In genomic region chr3:32423956-32424558, GRCh38 we compare ENCODE assay signal across 2 cellular contexts.
TF ChIP-seq lines count a peak whose summit lies in the region.

No MANE protein-coding gene starts in this region.

TF ChIP-seq in HepG2, 621 proteins besides CTCF, POLR2A, EP300 and RAD21 (continued from another document):
- TF ChIP-seq ZBTB20 (CRISPR knock-in tag; IDR thresholded peaks at IDR 0.05; ENCODE audit: borderline replicate concordance, low read depth) (no peak), NFRKB (IDR thresholded peaks at IDR 0.05) (no peak), GZF1 (CRISPR knock-in tag; IDR thresholded peaks at IDR 0.05) (no peak), KDM6A (CRISPR knock-in tag; IDR thresholded peaks at IDR 0.05; ENCODE audit: low read depth) (no peak), HOMEZ (CRISPR knock-in tag; IDR thresholded peaks at IDR 0.05; ENCODE audit: low read depth) (no peak), SNAI1 (CRISPR knock-in tag; IDR thresholded peaks at IDR 0.05; ENCODE audit: borderline replicate concordance) (no peak), GATAD1 (CRISPR knock-in tag; IDR thresholded peaks at IDR 0.05) (no peak), FOXO1 (CRISPR knock-in tag; IDR thresholded peaks at IDR 0.05) (no peak), THAP9 (CRISPR knock-in tag; IDR thresholded peaks at IDR 0.05; ENCODE audit: borderline replicate concordance) (no peak), ZFP36 (IDR thresholded peaks at IDR 0.05; ENCODE audit: borderline replicate concordance, low read depth, low read length, partially characterized antibody) (no peak), KDM1A (CRISPR knock-in tag; IDR thresholded peaks at IDR 0.05) (no peak), ISL2 (CRISPR knock-in tag; IDR thresholded peaks at IDR 0.05) (no peak), JARID2 (CRISPR knock-in tag; IDR thresholded peaks at IDR 0.05; ENCODE audit: insufficient replicate concordance) (no peak)
- TF ChIP-seq, protein P1, sequence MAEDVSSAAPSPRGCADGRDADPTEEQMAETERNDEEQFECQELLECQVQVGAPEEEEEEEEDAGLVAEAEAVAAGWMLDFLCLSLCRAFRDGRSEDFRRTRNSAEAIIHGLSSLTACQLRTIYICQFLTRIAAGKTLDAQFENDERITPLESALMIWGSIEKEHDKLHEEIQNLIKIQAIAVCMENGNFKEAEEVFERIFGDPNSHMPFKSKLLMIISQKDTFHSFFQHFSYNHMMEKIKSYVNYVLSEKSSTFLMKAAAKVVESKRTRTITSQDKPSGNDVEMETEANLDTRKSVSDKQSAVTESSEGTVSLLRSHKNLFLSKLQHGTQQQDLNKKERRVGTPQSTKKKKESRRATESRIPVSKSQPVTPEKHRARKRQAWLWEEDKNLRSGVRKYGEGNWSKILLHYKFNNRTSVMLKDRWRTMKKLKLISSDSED (CRISPR knock-in tag; IDR thresholded peaks at IDR 0.05) = no peak
- TF ChIP-seq, protein P2, sequence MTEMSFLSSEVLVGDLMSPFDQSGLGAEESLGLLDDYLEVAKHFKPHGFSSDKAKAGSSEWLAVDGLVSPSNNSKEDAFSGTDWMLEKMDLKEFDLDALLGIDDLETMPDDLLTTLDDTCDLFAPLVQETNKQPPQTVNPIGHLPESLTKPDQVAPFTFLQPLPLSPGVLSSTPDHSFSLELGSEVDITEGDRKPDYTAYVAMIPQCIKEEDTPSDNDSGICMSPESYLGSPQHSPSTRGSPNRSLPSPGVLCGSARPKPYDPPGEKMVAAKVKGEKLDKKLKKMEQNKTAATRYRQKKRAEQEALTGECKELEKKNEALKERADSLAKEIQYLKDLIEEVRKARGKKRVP (CRISPR knock-in tag; IDR thresholded peaks at IDR 0.05) = no peak
- TF ChIP-seq, protein P3, sequence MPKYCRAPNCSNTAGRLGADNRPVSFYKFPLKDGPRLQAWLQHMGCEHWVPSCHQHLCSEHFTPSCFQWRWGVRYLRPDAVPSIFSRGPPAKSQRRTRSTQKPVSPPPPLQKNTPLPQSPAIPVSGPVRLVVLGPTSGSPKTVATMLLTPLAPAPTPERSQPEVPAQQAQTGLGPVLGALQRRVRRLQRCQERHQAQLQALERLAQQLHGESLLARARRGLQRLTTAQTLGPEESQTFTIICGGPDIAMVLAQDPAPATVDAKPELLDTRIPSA (CRISPR knock-in tag; IDR thresholded peaks at IDR 0.05; ENCODE audit: borderline replicate concordance) = no peak
- TF ChIP-seq, protein P4, sequence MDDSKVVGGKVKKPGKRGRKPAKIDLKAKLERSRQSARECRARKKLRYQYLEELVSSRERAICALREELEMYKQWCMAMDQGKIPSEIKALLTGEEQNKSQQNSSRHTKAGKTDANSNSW (CRISPR knock-in tag; IDR thresholded peaks at IDR 0.05; ENCODE audit: borderline replicate concordance) = no peak
- TF ChIP-seq, protein P5, sequence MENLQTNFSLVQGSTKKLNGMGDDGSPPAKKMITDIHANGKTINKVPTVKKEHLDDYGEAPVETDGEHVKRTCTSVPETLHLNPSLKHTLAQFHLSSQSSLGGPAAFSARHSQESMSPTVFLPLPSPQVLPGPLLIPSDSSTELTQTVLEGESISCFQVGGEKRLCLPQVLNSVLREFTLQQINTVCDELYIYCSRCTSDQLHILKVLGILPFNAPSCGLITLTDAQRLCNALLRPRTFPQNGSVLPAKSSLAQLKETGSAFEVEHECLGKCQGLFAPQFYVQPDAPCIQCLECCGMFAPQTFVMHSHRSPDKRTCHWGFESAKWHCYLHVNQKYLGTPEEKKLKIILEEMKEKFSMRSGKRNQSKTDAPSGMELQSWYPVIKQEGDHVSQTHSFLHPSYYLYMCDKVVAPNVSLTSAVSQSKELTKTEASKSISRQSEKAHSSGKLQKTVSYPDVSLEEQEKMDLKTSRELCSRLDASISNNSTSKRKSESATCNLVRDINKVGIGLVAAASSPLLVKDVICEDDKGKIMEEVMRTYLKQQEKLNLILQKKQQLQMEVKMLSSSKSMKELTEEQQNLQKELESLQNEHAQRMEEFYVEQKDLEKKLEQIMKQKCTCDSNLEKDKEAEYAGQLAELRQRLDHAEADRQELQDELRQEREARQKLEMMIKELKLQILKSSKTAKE (CRISPR knock-in tag; IDR thresholded peaks at IDR 0.05; ENCODE audit: borderline replicate concordance) = no peak
TF ChIP-seq in HepG2: peak in this region for 0.

TF ChIP-seq in WTC11, 78 proteins besides CTCF, POLR2A, EP300 and RAD21 (continued from another document):
- TF ChIP-seq SMAD3 (CRISPR knock-in tag; IDR thresholded peaks at IDR 0.05; ENCODE audit: borderline replicate concordance) (no peak), GABPB1 (CRISPR knock-in tag; IDR thresholded peaks at IDR 0.05) (no peak), ELF4 (CRISPR knock-in tag; IDR thresholded peaks at IDR 0.05; ENCODE audit: low read depth) (no peak), NFYB (CRISPR knock-in tag; conservative IDR thresholded peaks at IDR 0.05; ENCODE audit: low read depth) (no peak), KAT7 (CRISPR knock-in tag; IDR thresholded peaks at IDR 0.05; ENCODE audit: borderline replicate concordance) (no peak), ZNF671 (CRISPR knock-in tag; IDR thresholded peaks at IDR 0.05) (no peak), NFATC4 (CRISPR knock-in tag; IDR thresholded peaks at IDR 0.05) (no peak)
